ENCODE assay signal across 1 cellular context in the genomic region with DNA sequence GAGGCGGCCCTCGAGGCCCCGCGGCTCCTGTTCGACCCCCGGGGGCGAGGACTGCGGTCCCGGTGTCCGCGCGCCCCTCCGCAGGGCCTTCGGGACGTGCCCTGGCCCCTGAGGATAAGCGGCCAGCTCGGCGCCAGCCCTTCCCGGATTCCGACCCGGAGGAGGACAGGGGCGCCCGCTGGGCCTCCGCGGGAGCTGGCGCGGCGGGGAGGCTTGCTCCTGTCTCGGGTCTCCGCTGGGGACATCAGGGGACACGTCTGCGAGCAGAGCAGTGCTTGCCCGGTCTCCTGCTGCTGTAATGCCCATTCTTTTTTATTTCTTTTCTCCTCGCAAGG.
A peak's percentile ranks its signal among the peaks of the same experiment; 100 is the strongest.
TF ChIP-seq lines count a peak whose summit lies in the region.

No MANE protein-coding gene starts in this region.

TF ChIP-seq in H1, 55 proteins besides CTCF, POLR2A, EP300 and RAD21:
- TF ChIP-seq KDM4A (IDR thresholded peaks at IDR 0.05; ENCODE audit: low read depth, low read length, severe bottlenecking) = peak; percentile 80
- TF ChIP-seq RXRA (IDR thresholded peaks at IDR 0.05; ENCODE audit: insufficient read depth, low read depth, low read length) = no peak
TF ChIP-seq in H1: peak in this region for 1.
